In the genomic region with DNA sequence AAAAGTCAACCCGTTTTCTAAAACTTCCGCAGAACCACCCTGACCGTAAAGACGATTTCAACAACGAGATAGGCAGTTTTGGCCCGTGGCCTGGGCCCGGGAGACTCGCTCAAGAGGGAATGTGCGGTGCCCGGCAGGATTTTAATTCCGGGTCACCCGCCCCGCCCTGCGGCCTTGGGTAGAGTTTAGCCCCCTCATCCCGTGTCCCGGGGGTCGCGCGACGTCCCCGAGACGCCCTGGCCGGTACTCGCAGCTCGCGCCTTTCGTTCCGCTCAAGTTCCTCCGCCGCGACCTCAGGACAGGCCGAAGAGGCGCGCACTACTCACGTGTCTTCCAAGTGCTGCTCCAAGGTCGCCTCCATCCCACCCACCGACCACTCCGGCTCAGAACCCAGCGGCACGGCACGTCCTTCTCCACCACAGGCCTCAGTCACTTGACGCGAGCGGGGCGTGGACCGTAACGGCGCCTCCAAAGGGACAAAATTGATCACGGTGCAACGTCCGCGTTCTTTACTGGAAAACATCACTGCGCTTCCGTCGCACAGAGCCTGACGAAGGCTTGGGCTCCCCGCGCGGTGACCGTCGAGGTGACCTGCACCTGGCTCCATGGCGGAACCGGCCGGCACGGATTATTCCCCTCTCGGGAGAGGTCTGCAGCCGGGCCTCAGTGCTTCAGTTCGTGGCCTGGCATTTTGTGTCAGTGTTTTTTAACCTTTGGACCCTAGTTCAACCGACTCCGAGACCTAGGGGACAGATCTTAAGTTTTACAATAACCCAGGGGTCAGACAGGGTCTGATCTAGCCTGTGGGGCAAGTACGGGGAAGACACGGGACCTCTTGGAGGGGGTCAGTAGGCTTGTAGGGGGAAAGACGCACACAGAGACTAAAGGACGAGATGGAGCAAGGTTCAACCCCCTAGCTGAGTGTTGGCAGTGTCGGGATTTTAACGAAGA, we compare ENCODE assay signal across 8 cellular contexts. TPM values are rescaled to one million over a fixed set of nuclear protein-coding genes. Genes with fewer than 3 reads are reported as not detected.
DNase-seq lines count a peak whose midpoint lies in the region; ATAC-seq and TF ChIP-seq lines count a peak whose summit lies in the region.

A gene (minus strand): TSS at position 435 of the 951 bp plus-strand sequence. CDS start 74 bp downstream, at position 361.

- H3K27me3 Mint-ChIP-seq in activated CD4-positive, alpha-beta T cell treated with anti-CD3 and anti-CD28 coated beads, Interleukin-2, amount 10 ng/mL, durations not matched to agents 24 days and 14 days = no peaks in the 10 kb centered on the region

- H3K9me3 ChIP-seq in BE2C = no peaks in the 10 kb centered on the region

- peak within 1 kb of the TSS; percentile 98 for H3K27ac Mint-ChIP-seq in activated CD4-positive, alpha-beta T cell treated with anti-CD3 and anti-CD28 coated beads, Interleukin-2, amount 10 ng/mL, durations not matched to agents 24 days and 14 days

- intact Hi-C loops in activated CD4-positive, alpha-beta T cell treated with anti-CD3 and anti-CD28 coated beads, Interleukin-2, amount 10 ng/mL, durations not matched to agents 24 days and 14 days (cut with micrococcal nuclease) = loop anchor here (1.0 to 10.0 kb wide), 5 partner anchors 19 to 377 kb away; a partner anchor contains a TSS

- H3K27me3 ChIP-seq in BE2C (no peaks in the 10 kb centered on the region), layer of hippocampus (ENCODE audit: control insufficient read depth, insufficient read depth, low read length) (no peaks in the 10 kb centered on the region)

- H3K36me3 ChIP-seq in BE2C = peaks cover 30% of the 10 kb centered on the region

- H3K36me3 Mint-ChIP-seq in activated CD4-positive, alpha-beta T cell treated with anti-CD3 and anti-CD28 coated beads, Interleukin-2, amount 10 ng/mL, durations not matched to agents 24 days and 14 days (ENCODE audit: low read depth) = peaks cover 19% of the 10 kb centered on the region

- peak within 1 kb of the TSS; percentile 99 for H3K4me3 Mint-ChIP-seq in activated CD4-positive, alpha-beta T cell treated with anti-CD3 and anti-CD28 coated beads, Interleukin-2, amount 10 ng/mL, durations not matched to agents 24 days and 14 days

- H3K4me3 ChIP-seq in BE2C (ENCODE audit: low read depth, low read length) (peak within 1 kb of the TSS; percentile 73), coronary artery (peak within 1 kb of the TSS; percentile 99)

- peak; percentile 93 for TF ChIP-seq POLR2A in GM19193 (IDR thresholded peaks at IDR 0.05; ENCODE audit: extremely low read depth, insufficient read depth, insufficient read length)

- H3K9me3 Mint-ChIP-seq in activated CD4-positive, alpha-beta T cell treated with anti-CD3 and anti-CD28 coated beads, Interleukin-2, amount 10 ng/mL, durations not matched to agents 24 days and 14 days = no peaks in the 10 kb centered on the region

- H3K4me1 ChIP-seq in BE2C = no peaks in the 10 kb centered on the region

- peak; percentile 92 for ATAC-seq in HG03439 (IDR thresholded peaks at IDR 0.05; ENCODE audit: unreplicated experiment)

- DNase-seq in BE2C (peak; percentile 90), NCI-H524 (lab: John Stamatoyannopoulos, UW) (peak; percentile 82 to 91), coronary artery (ENCODE audit: low spot score) (peak; percentile 95)
- DNase-seq in activated CD4-positive, alpha-beta T cell treated with anti-CD3 and anti-CD28 coated beads, Interleukin-2, amount 10 ng/mL, durations not matched to agents 24 days and 14 days = peak; percentile 98
- peak; percentile 81 to 85 for DNase-seq in stimulated activated CD4-positive, alpha-beta T cell treated with anti-CD3 and anti-CD28 coated beads, Interleukin-1b, Interleukin-23, amount 100 ng/mL, for 4 hours (ENCODE audit: low read depth in 2 of 2)

- H3K4me1 Mint-ChIP-seq in activated CD4-positive, alpha-beta T cell treated with anti-CD3 and anti-CD28 coated beads, Interleukin-2, amount 10 ng/mL, durations not matched to agents 24 days and 14 days = peaks cover 17% of the 10 kb centered on the region

- TF ChIP-seq CTCF in BE2C (IDR thresholded peaks at IDR 0.05; ENCODE audit: low read depth, low read length) (no peak), coronary artery (IDR thresholded peaks at IDR 0.05) (no peak)

- H3K27ac ChIP-seq in coronary artery = peak within 1 kb of the TSS; percentile 82 to 98
- peak within 1 kb of the TSS; percentile 96 for H3K27ac ChIP-seq in layer of hippocampus (ENCODE audit: low read depth, low read length)

RNA-seq across cellular contexts. Expression of the gene that starts here (rescaled TPM):
- polyA plus RNA-seq in BE2C (2012; ENCODE audit: insufficient read depth, insufficient read length, low read depth) = 378 TPM
- total RNA-seq in activated CD4-positive, alpha-beta T cell treated with anti-CD3 and anti-CD28 coated beads, Interleukin-2, amount 10 ng/mL, durations not matched to agents 24 days and 14 days = 170 and 180 TPM in 2 replicates

Comparison
In these comparisons a context has a peak if more than half of its experiments do, and no peak if none do; other contexts are left out.
1. Peak in every context shown above with its lines: DNase-seq, ATAC-seq, H3K4me3 ChIP-seq and H3K27ac ChIP-seq.